In the genomic region with DNA sequence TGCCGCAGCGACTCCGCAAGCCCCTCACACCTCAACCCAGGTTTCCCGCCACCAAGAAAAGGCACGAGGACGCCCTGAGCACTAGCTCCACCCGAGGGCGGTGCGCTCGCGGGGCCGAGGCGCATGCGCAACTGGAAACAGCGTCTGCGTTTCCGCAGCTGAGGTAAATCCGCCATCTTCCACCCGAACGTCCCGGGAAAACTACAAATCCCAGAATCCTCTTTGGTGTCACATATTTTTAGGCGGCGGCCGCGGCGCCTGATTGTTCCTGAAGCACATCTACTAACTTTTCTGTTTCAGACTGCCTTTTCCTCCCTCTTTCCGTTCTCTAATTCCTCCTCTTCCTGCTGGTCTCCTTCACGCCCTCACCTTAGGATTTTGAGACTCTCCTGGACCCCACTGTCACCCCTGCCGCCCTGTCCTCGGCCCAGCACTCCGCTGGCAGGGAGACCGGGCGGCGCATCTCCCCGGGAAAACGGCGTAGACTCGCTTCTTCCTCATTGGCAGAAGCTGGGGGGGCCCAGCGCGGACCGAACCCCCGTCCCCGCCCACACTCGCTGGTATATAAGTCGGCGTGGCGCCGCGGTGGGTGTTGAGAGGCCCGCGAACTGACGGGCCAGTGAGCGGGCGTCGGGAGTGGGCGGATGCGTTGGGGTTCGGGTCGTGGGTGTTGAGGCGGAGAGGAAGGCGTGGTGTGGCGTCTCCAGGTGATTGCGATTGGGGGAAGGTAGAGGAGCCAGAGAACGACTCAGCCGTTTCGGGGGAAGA, we compare ENCODE assay signal across 1 cellular context.
A peak's percentile ranks its signal among the peaks of the same experiment; 100 is the strongest.
TF ChIP-seq lines count a peak whose summit lies in the region.

A gene with protein sequence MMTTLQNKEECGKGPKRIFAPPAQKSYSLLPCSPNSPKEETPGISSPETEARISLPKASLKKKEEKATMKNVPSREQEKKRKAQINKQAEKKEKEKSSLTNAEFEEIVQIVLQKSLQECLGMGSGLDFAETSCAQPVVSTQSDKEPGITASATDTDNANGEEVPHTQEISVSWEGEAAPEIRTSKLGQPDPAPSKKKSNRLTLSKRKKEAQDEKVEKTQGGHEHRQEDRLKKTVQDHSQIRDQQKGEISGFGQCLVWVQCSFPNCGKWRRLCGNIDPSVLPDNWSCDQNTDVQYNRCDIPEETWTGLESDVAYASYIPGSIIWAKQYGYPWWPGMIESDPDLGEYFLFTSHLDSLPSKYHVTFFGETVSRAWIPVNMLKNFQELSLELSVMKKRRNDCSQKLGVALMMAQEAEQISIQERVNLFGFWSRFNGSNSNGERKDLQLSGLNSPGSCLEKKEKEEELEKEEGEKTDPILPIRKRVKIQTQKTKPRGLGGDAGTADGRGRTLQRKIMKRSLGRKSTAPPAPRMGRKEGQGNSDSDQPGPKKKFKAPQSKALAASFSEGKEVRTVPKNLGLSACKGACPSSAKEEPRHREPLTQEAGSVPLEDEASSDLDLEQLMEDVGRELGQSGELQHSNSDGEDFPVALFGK (minus strand): TSS at position 505 of the 768 bp plus-strand sequence. CDS start 8,054 bp downstream, outside the sequence.

TF ChIP-seq in liver, 16 proteins besides CTCF, POLR2A, EP300 and RAD21 (continued from another document):
- TF ChIP-seq, protein P1, sequence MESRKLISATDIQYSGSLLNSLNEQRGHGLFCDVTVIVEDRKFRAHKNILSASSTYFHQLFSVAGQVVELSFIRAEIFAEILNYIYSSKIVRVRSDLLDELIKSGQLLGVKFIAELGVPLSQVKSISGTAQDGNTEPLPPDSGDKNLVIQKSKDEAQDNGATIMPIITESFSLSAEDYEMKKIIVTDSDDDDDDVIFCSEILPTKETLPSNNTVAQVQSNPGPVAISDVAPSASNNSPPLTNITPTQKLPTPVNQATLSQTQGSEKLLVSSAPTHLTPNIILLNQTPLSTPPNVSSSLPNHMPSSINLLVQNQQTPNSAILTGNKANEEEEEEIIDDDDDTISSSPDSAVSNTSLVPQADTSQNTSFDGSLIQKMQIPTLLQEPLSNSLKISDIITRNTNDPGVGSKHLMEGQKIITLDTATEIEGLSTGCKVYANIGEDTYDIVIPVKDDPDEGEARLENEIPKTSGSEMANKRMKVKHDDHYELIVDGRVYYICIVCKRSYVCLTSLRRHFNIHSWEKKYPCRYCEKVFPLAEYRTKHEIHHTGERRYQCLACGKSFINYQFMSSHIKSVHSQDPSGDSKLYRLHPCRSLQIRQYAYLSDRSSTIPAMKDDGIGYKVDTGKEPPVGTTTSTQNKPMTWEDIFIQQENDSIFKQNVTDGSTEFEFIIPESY (IDR thresholded peaks at IDR 0.05), result no peak
- TF ChIP-seq, protein P2, sequence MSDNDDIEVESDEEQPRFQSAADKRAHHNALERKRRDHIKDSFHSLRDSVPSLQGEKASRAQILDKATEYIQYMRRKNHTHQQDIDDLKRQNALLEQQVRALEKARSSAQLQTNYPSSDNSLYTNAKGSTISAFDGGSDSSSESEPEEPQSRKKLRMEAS (IDR thresholded peaks at IDR 0.05), result peak; percentile 100
- TF ChIP-seq HNF4A (conservative IDR thresholded peaks at IDR 0.05), result peak in 1 of 2 donors; percentile 23
TF ChIP-seq in liver: peak in this region for 10.
